8 cellular contexts compared by ENCODE assay signal in genomic region chr6:71420693-71421328, GRCh38.
DNase-seq lines count a peak whose midpoint lies in the region; ATAC-seq and TF ChIP-seq lines count a peak whose summit lies in the region.

No MANE protein-coding gene starts in this region.

- intact Hi-C loops in CD4-positive, alpha-beta T cell (cut with DNase I, micrococcal nuclease), result no loop called here

- no peak for ATAC-seq in CD4-positive, alpha-beta T cell (ENCODE audit: poor library complexity)
- ATAC-seq in GM19328 (IDR thresholded peaks at IDR 0.05; ENCODE audit: unreplicated experiment) (peak; percentile 85), HG03571 (IDR thresholded peaks at IDR 0.05; ENCODE audit: unreplicated experiment) (peak; percentile 95), left lobe of liver (peak; percentile 93), GM18868 (IDR thresholded peaks at IDR 0.05; ENCODE audit: unreplicated experiment) (no peak)
- peak; percentile 69 for ATAC-seq in stimulated activated effector memory CD8-positive, alpha-beta T cell treated with anti-CD3 and anti-CD28 coated beads, Interleukin-12 subunit alpha, Interleukin-12 subunit beta, amount 100 ng/mL, for 72 hours

- H3K4me1 ChIP-seq in effector memory CD4-positive, alpha-beta T cell (ENCODE audit: control insufficient read depth, insufficient read depth, low read length, poor library complexity, severe bottlenecking), result no peaks in the 10 kb centered on the region

- H3K36me3 ChIP-seq in effector memory CD4-positive, alpha-beta T cell (ENCODE audit: control insufficient read depth, insufficient read depth, low read length), result no peaks in the 10 kb centered on the region

- H3K4me1 Mint-ChIP-seq in CD4-positive, alpha-beta T cell (ENCODE audit: low read depth), result peaks cover 13% of the 10 kb centered on the region
- H3K4me1 Mint-ChIP-seq in stimulated activated effector memory CD8-positive, alpha-beta T cell treated with anti-CD3 and anti-CD28 coated beads, Interleukin-12 subunit alpha, Interleukin-12 subunit beta, amount 100 ng/mL, for 72 hours, result no peaks in the 10 kb centered on the region

- peak overlapping the region; percentile 24 for H3K4me3 ChIP-seq in effector memory CD4-positive, alpha-beta T cell (ENCODE audit: insufficient read depth, low read depth, low read length, poor library complexity, severe bottlenecking)

- H3K27me3 Mint-ChIP-seq in CD4-positive, alpha-beta T cell, result peaks cover 87% of the 10 kb centered on the region

- H3K9me3 ChIP-seq in CD4-positive, alpha-beta T cell (ENCODE audit: control insufficient read depth, low read length), result no peaks in the 10 kb centered on the region
- no peaks in the 10 kb centered on the region for H3K9me3 ChIP-seq in effector memory CD4-positive, alpha-beta T cell (ENCODE audit: control insufficient read depth, low read length)

- no peak for TF ChIP-seq CTCF in CD4-positive, alpha-beta T cell (IDR thresholded peaks at IDR 0.05)

- DNase-seq in CD4-positive, alpha-beta T cell, result no peak
- peak; percentile 94 for DNase-seq in SK-N-DZ (ENCODE audit: low spot score)
- DNase-seq in effector memory CD4-positive, alpha-beta T cell, result no peak
- DNase-seq in left lobe of liver (ENCODE audit: low spot score), result peak; percentile 98
- DNase-seq in stimulated activated effector memory CD8-positive, alpha-beta T cell treated with anti-CD3 and anti-CD28 coated beads, Interleukin-12 subunit alpha, Interleukin-12 subunit beta, amount 100 ng/mL, for 72 hours (ENCODE audit: low spot score in 2 of 2), result no peak

- POLR2A ChIA-PET in CD4-positive, alpha-beta T cell (lab: Charles Lee), result no interaction called here

- H3K27me3 ChIP-seq in CD4-positive, alpha-beta T cell (ENCODE audit: control insufficient read depth, insufficient read depth, low read length), result peaks cover 68% of the 10 kb centered on the region
- H3K27me3 ChIP-seq in effector memory CD4-positive, alpha-beta T cell (replicated peaks; ENCODE audit: control insufficient read depth, insufficient read depth, low read length, poor library complexity, severe bottlenecking), result peaks cover 9% of the 10 kb centered on the region

- CTCF ChIA-PET in CD4-positive, alpha-beta T cell (lab: Charles Lee), result no interaction called here

- no peaks in the 10 kb centered on the region for H3K9me3 Mint-ChIP-seq in CD4-positive, alpha-beta T cell
- no peaks in the 10 kb centered on the region for H3K9me3 Mint-ChIP-seq in stimulated activated effector memory CD8-positive, alpha-beta T cell treated with anti-CD3 and anti-CD28 coated beads, Interleukin-12 subunit alpha, Interleukin-12 subunit beta, amount 100 ng/mL, for 72 hours

- H3K4me3 Mint-ChIP-seq in CD4-positive, alpha-beta T cell, result peak overlapping the region; percentile 23
- H3K4me3 Mint-ChIP-seq in stimulated activated effector memory CD8-positive, alpha-beta T cell treated with anti-CD3 and anti-CD28 coated beads, Interleukin-12 subunit alpha, Interleukin-12 subunit beta, amount 100 ng/mL, for 72 hours, result no peak overlapping the region

- no peak overlapping the region for H3K27ac ChIP-seq in CD4-positive, alpha-beta T cell (ENCODE audit: low read depth, low read length)
- H3K27ac ChIP-seq in effector memory CD4-positive, alpha-beta T cell (ENCODE audit: insufficient read depth, low read length, poor library complexity, severe bottlenecking), result no peak overlapping the region

- no peaks in the 10 kb centered on the region for H3K36me3 Mint-ChIP-seq in CD4-positive, alpha-beta T cell (ENCODE audit: low read depth)
- H3K36me3 Mint-ChIP-seq in stimulated activated effector memory CD8-positive, alpha-beta T cell treated with anti-CD3 and anti-CD28 coated beads, Interleukin-12 subunit alpha, Interleukin-12 subunit beta, amount 100 ng/mL, for 72 hours, result no peaks in the 10 kb centered on the region

- H3K27ac Mint-ChIP-seq in CD4-positive, alpha-beta T cell, result no peak overlapping the region
- H3K27ac Mint-ChIP-seq in stimulated activated effector memory CD8-positive, alpha-beta T cell treated with anti-CD3 and anti-CD28 coated beads, Interleukin-12 subunit alpha, Interleukin-12 subunit beta, amount 100 ng/mL, for 72 hours, result no peak overlapping the region

Comparison
In these comparisons a context has a peak if more than half of its experiments do, and no peak if none do; other contexts are left out.
1. ATAC-seq: peak in GM19328 (single experiment), HG03571 (single experiment), left lobe of liver (single experiment) and stimulated activated effector memory CD8-positive, alpha-beta T cell treated with anti-CD3 and anti-CD28 coated beads, Interleukin-12 subunit alpha, Interleukin-12 subunit beta, amount 100 ng/mL, for 72 hours (single experiment); none in CD4-positive, alpha-beta T cell (single experiment) and GM18868 (single experiment).
2. DNase-seq: peak in SK-N-DZ (single experiment) and left lobe of liver (single experiment); none in CD4-positive, alpha-beta T cell (0 of 10), effector memory CD4-positive, alpha-beta T cell (0 of 3) and stimulated activated effector memory CD8-positive, alpha-beta T cell treated with anti-CD3 and anti-CD28 coated beads, Interleukin-12 subunit alpha, Interleukin-12 subunit beta, amount 100 ng/mL, for 72 hours (0 of 2).